Comparison of ENCODE assay signal across 8 cellular contexts in genomic region chr21:45138199-45139002, GRCh38.
DNase-seq lines count a peak whose midpoint lies in the region; ATAC-seq and TF ChIP-seq lines count a peak whose summit lies in the region.

No MANE protein-coding gene starts in this region.

- H3K4me2 ChIP-seq in Karpas-422 (ENCODE audit: low read depth, low read length, poor library complexity, severe bottlenecking): no peak overlapping the region
- no peak overlapping the region for H3K4me2 ChIP-seq in hepatocyte

- no peak for TF ChIP-seq POLR2A in adrenal gland (IDR thresholded peaks at IDR 0.05)

- WGBS in adrenal gland, 4 donors: 55 to 64% (median 57%) methylated on average over 12 of the region's 12 CpGs
- 58% methylated on average over 12 of the region's 12 CpGs for WGBS in hepatocyte (ENCODE audit: low lambda C conversion rate, missing lambda C conversion rate)

- H3K9ac ChIP-seq in Karpas-422 (ENCODE audit: low read length): no peak overlapping the region

- H3K9me3 ChIP-seq in Karpas-422 (ENCODE audit: low read length) (no peaks in the 10 kb centered on the region), adrenal gland (replicated peaks in 1 of 3) (no peaks in the 10 kb centered on the region), hepatocyte (ENCODE audit: low read depth) (no peaks in the 10 kb centered on the region)

- H4K20me1 ChIP-seq in Karpas-422 (ENCODE audit: insufficient read depth, low read depth, low read length) (0 out of 2 replicates have a peak, but pooled peaks cover 3% of the 10 kb centered on the region), hepatocyte (ENCODE audit: insufficient read depth, poor library complexity, severe bottlenecking) (no peaks in the 10 kb centered on the region)

- H2AFZ ChIP-seq in Karpas-422 (ENCODE audit: low read length) (no peak overlapping the region), hepatocyte (no peak overlapping the region)

- intact Hi-C loops in adrenal gland (cut with DNase I): no loop called here

- DNase-seq in DMS53 treated with DMSO at 0.1 percent for 48 hours (lab: John Stamatoyannopoulos, UW; ENCODE audit: unreplicated experiment) (peak; percentile 16), Karpas-422 (peak; percentile 86), T-helper 1 cell (peak; percentile 32 to 73 (median 54)), adrenal gland (peak; percentile 54 to 89 (median 76)), hepatocyte (ENCODE audit: low spot score) (peak; percentile 84)
- DNase-seq in stimulated activated CD4-positive, alpha-beta T cell treated with anti-CD3 and anti-CD28 coated beads, Interleukin-12 subunit alpha, Interleukin-12 subunit beta, amount 100 ng/mL, for 48 hours (ENCODE audit: low read depth in 2 of 3, low spot score in 1 of 3): peak; percentile 59 to 75 (median 68)

- no peaks in the 10 kb centered on the region for H3K27me3 ChIP-seq in Karpas-422 (ENCODE audit: low read length)
- H3K27me3 ChIP-seq in adrenal gland: no peaks in the 10 kb centered on the region
- H3K27me3 ChIP-seq in hepatocyte: no peaks in the 10 kb centered on the region

- H3K9me2 ChIP-seq in Karpas-422 (replicated peaks; ENCODE audit: insufficient read depth, low read length) (no peaks in the 10 kb centered on the region), hepatocyte (replicated peaks; ENCODE audit: insufficient read depth) (no peaks in the 10 kb centered on the region)

- H3K4me3 ChIP-seq in Karpas-422 (ENCODE audit: low read length) (no peak overlapping the region), adrenal gland (no peak overlapping the region), hepatocyte (no peak overlapping the region)

- TF ChIP-seq CTCF in adrenal gland (IDR thresholded peaks at IDR 0.05) (peak in 5 of 6 experiments; percentile 45 to 64 (median 55)), hepatocyte (IDR thresholded peaks at IDR 0.05; ENCODE audit: poor library complexity) (peak; percentile 66)

- no peaks in the 10 kb centered on the region for H3K79me2 ChIP-seq in Karpas-422 (ENCODE audit: low read length)
- no peaks in the 10 kb centered on the region for H3K79me2 ChIP-seq in hepatocyte

- H3K36me3 ChIP-seq in Karpas-422 (ENCODE audit: insufficient read depth, low read length): no peaks in the 10 kb centered on the region
- no peaks in the 10 kb centered on the region for H3K36me3 ChIP-seq in adrenal gland (replicated peaks in 1 of 2)
- no peaks in the 10 kb centered on the region for H3K36me3 ChIP-seq in hepatocyte (replicated peaks; ENCODE audit: insufficient read depth, low read depth)

- ATAC-seq in GM18868 (IDR thresholded peaks at IDR 0.05; ENCODE audit: unreplicated experiment) (no peak), HG03571 (IDR thresholded peaks at IDR 0.05; ENCODE audit: unreplicated experiment) (no peak)

- H3K27ac ChIP-seq in Karpas-422 (ENCODE audit: low read length) (no peak overlapping the region), adrenal gland (no peak overlapping the region), hepatocyte (peak overlapping the region; percentile 96)

- H3K4me1 ChIP-seq in Karpas-422 (ENCODE audit: low read length): no peaks in the 10 kb centered on the region
- peaks cover 6 to 8% of the 10 kb centered on the region in 2 donors for H3K4me1 ChIP-seq in adrenal gland (replicated peaks in 1 of 2)
- peaks cover 3% of the 10 kb centered on the region for H3K4me1 ChIP-seq in hepatocyte (ENCODE audit: insufficient read depth)

Comparison
In these comparisons a context has a peak if more than half of its experiments do, and no peak if none do; other contexts are left out.
1. DNase-seq: peak in every context shown above with its lines; median percentile 86 in Karpas-422; 84 in hepatocyte; 76 in adrenal gland; 68 in stimulated activated CD4-positive, alpha-beta T cell treated with anti-CD3 and anti-CD28 coated beads, Interleukin-12 subunit alpha, Interleukin-12 subunit beta, amount 100 ng/mL, for 48 hours; 54 in T-helper 1 cell; 16 in DMS53 treated with DMSO at 0.1 percent for 48 hours.